Comparison of ENCODE assay signal across 8 cellular contexts in genomic region chr7:21944616-21945373, GRCh38. TPM values are rescaled to one million over a fixed set of nuclear protein-coding genes. Genes with fewer than 3 reads are reported as not detected.
DNase-seq lines count a peak whose midpoint lies in the region; ATAC-seq and TF ChIP-seq lines count a peak whose summit lies in the region.

No MANE protein-coding gene starts in this region.

- H3K36me3 ChIP-seq in neuron (ENCODE audit: insufficient read depth, low read length): no peaks in the 10 kb centered on the region

- H3K4me3 ChIP-seq in neuron (ENCODE audit: low read length): peak overlapping the region; percentile 86

- H3K27ac ChIP-seq in foreskin keratinocyte: peak overlapping the region; percentile 96

- peaks cover 37% of the 10 kb centered on the region for H3K36me3 Mint-ChIP-seq in activated T-cell treated with anti-CD3 and anti-CD28 coated beads, Interleukin-2, amount 50 U/mL, for 24 hours (ENCODE audit: low read depth)

- H3K9me3 Mint-ChIP-seq in activated T-cell treated with anti-CD3 and anti-CD28 coated beads, Interleukin-2, amount 50 U/mL, for 24 hours: no peaks in the 10 kb centered on the region

- H3K27me3 ChIP-seq in foreskin keratinocyte (no peaks in the 10 kb centered on the region), neuron (ENCODE audit: insufficient read depth, low read length) (peaks cover 13% of the 10 kb centered on the region)

- H3K27ac Mint-ChIP-seq in activated T-cell treated with anti-CD3 and anti-CD28 coated beads, Interleukin-2, amount 50 U/mL, for 24 hours: peak overlapping the region; percentile 95

- H3K4me3 Mint-ChIP-seq in activated T-cell treated with anti-CD3 and anti-CD28 coated beads, Interleukin-2, amount 50 U/mL, for 24 hours: peak overlapping the region; percentile 86

- peak; percentile 33 for DNase-seq in NOMO-1 treated with DMSO at 0.1 percent for 48 hours (lab: John Stamatoyannopoulos, UW; ENCODE audit: unreplicated experiment)
- no peak for DNase-seq in NOMO-1 treated with dmso at 0.1 percent for 144 hours (lab: John Stamatoyannopoulos, UW; ENCODE audit: unreplicated experiment)
- DNase-seq in NCI-H2196 treated with DMSO at 0.1 percent for 48 hours (lab: John Stamatoyannopoulos, UW; ENCODE audit: unreplicated experiment): peak; percentile 55
- peak; percentile 59 for DNase-seq in activated T-cell treated with anti-CD3 and anti-CD28 coated beads, Interleukin-2, amount 50 U/mL, for 24 hours
- DNase-seq in foreskin keratinocyte: peak; percentile 32 to 61
- no peak for DNase-seq in foreskin melanocyte

- H3K4me1 Mint-ChIP-seq in activated T-cell treated with anti-CD3 and anti-CD28 coated beads, Interleukin-2, amount 50 U/mL, for 24 hours (ENCODE audit: low read depth): peaks cover 75% of the 10 kb centered on the region

- peak; percentile 21 for TF ChIP-seq CTCF in foreskin keratinocyte (conservative IDR thresholded peaks at IDR 0.05)

- H3K4me1 ChIP-seq in foreskin keratinocyte (peaks cover 36% of the 10 kb centered on the region), neuron (ENCODE audit: insufficient read depth, low read length) (peaks cover 25% of the 10 kb centered on the region)

- ATAC-seq in foreskin keratinocyte (peak; percentile 35), HG02870 (IDR thresholded peaks at IDR 0.05; ENCODE audit: unreplicated experiment) (no peak)

- H2AFZ ChIP-seq in neuron (ENCODE audit: low read depth, low read length): peak overlapping the region; percentile 97

- H3K9me3 ChIP-seq in neuron (ENCODE audit: low read length): no peaks in the 10 kb centered on the region

- H3K27me3 Mint-ChIP-seq in activated T-cell treated with anti-CD3 and anti-CD28 coated beads, Interleukin-2, amount 50 U/mL, for 24 hours: peaks cover 4% of the 10 kb centered on the region

RNA-seq across cellular contexts. Expression of gene CDCA7L, which starts 0.9 kb away (rescaled TPM):
- total RNA-seq in foreskin keratinocyte: 59.7 and 60.7 TPM in 2 replicates
- 30.5 and 34.1 TPM in 2 replicates for polyA plus RNA-seq in foreskin keratinocyte

Comparison
In these comparisons a context has a peak if more than half of its experiments do, and no peak if none do; other contexts are left out.
1. DNase-seq: peak in NOMO-1 treated with DMSO at 0.1 percent for 48 hours (single experiment), NCI-H2196 treated with DMSO at 0.1 percent for 48 hours (single experiment), activated T-cell treated with anti-CD3 and anti-CD28 coated beads, Interleukin-2, amount 50 U/mL, for 24 hours (single experiment) and foreskin keratinocyte (2 of 2); none in NOMO-1 treated with dmso at 0.1 percent for 144 hours (single experiment) and foreskin melanocyte (single experiment).